Comparison of ENCODE assay signal across 8 cellular contexts in the genomic region with DNA sequence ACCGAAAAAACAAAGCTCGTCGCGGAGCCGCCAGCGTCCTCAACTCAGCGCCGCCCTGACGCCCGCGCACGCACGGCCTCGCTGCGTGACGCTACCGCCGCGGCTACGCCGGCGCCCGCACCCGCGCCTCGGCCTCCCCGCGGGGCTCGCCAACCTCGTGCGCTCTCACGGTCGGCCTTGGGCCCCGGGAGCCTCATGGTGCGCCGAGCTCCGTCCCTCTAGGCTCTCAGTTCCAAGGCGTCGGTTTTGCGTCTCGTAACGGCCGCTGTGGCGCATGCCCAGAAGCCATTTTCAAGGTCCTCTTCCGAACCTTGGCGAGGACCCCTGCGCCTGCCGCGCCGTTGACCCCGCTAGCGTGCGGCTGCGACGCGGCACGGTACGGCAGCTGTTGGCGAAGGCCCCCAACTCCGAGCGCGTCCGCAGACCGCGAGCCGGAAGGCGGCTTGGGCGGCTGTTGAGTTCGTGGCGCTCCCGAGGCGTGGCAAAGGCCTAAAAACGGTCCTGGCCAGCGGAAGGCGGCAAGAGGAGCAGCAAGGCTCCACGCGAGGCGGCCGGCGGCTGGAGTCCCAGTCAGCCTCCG. TPM values are rescaled to one million over a fixed set of nuclear protein-coding genes. Genes with fewer than 3 reads are reported as not detected.
DNase-seq lines count a peak whose midpoint lies in the region; ATAC-seq and TF ChIP-seq lines count a peak whose summit lies in the region.

TSS of gene HENMT1 (minus strand) at position 64 of the 580 bp plus-strand sequence. CDS start 1,209 bp downstream, outside the sequence.

- H3K36me3 ChIP-seq in neuron (ENCODE audit: insufficient read depth, low read length): no peaks in the 10 kb centered on the region
- H3K36me3 ChIP-seq in stomach smooth muscle (ENCODE audit: control insufficient read depth in 2 of 2, insufficient read depth in 2 of 2, low read length in 2 of 2): no peaks in the 10 kb centered on the region

- H3K9me3 ChIP-seq in neuron (ENCODE audit: low read length) (no peaks in the 10 kb centered on the region), stomach smooth muscle (ENCODE audit: control insufficient read depth in 2 of 2, low read length in 2 of 2) (no peaks in the 10 kb centered on the region)

- H2AFZ ChIP-seq in neuron (ENCODE audit: low read depth, low read length): peak within 1 kb of the TSS; percentile 34

- H3K27me3 ChIP-seq in neuron (ENCODE audit: insufficient read depth, low read length): peaks cover 13% of the 10 kb centered on the region
- H3K27me3 ChIP-seq in stomach smooth muscle (ENCODE audit: control insufficient read depth in 1 of 2, insufficient read depth in 2 of 2, low read length in 2 of 2): no peaks in the 10 kb centered on the region

- H3K9ac ChIP-seq in stomach smooth muscle (ENCODE audit: low read length in 2 of 2): peak within 1 kb of the TSS; percentile 83 to 90

- peak within 1 kb of the TSS; percentile 80 for H3K27ac ChIP-seq in stomach smooth muscle (ENCODE audit: low read length)

- H3K4me3 ChIP-seq in fibroblast of villous mesenchyme (ENCODE audit: low read depth, low read length) (peak within 1 kb of the TSS; percentile 60), neuron (ENCODE audit: low read length) (no peak within 1 kb of the TSS), stomach smooth muscle (ENCODE audit: low read length in 2 of 2) (peak within 1 kb of the TSS; percentile 76 to 79)

- DNase-seq in NCI-H774 (lab: John Stamatoyannopoulos, UW) (peak; percentile 66), fibroblast of villous mesenchyme (ENCODE audit: low read depth) (peak; percentile 76), OCI-M2 (lab: John Stamatoyannopoulos, UW; ENCODE audit: unreplicated experiment) (no peak)
- peak; percentile 43 to 62 for DNase-seq in activated T-helper 1 cell treated with anti-CD3 and anti-CD28 coated beads, Interleukin-2, amount 50 U/mL, for 16 hours (ENCODE audit: low read depth in 1 of 2, low spot score in 1 of 2)

- H3K4me1 ChIP-seq in neuron (ENCODE audit: insufficient read depth, low read length) (no peaks in the 10 kb centered on the region), stomach smooth muscle (ENCODE audit: control insufficient read depth, insufficient read depth, low read length) (peaks cover 4% of the 10 kb centered on the region)

- peak; percentile 85 for ATAC-seq in GM18517 (IDR thresholded peaks at IDR 0.05; ENCODE audit: unreplicated experiment)
- peak; percentile 88 for ATAC-seq in HG03025 (IDR thresholded peaks at IDR 0.05; ENCODE audit: low FRiP score, unreplicated experiment)

- TF ChIP-seq CTCF in fibroblast of villous mesenchyme (IDR thresholded peaks at IDR 0.05; ENCODE audit: insufficient read depth, low read depth, low read length): no peak

RNA-seq across cellular contexts. Expression of gene HENMT1, which starts in this region (rescaled TPM):
- 5.2 and 6.0 TPM in 2 replicates for total RNA-seq in fibroblast of villous mesenchyme
